ENCODE assay signal across 18 cellular contexts in genomic region chr17:10088444-10088843, GRCh38.
DNase-seq lines count a peak whose midpoint lies in the region; ATAC-seq, FAIRE-seq and TF ChIP-seq lines count a peak whose summit lies in the region.
"Had no signal": no experiment of that assay in that cellular context is flagged by ENCODE, and none has a peak within 500 bp of the region (broad histone marks: within the 10 kb centered on the region; RNA-seq: fewer than 3 reads in every experiment).

No MANE protein-coding gene starts in this region.

- H3K4me1 Mint-ChIP-seq in neural crest cell = peaks cover 21% of the 10 kb centered on the region
- H3K4me1 Mint-ChIP-seq in stimulated activated naive B cell treated with anti-CD40 and anti-IgM and Interleukin-4, amounts not matched to agents 10 μg/mL and 1 μg/mL and 100 μg/mL, for 72 hours = peaks cover 24 to 35% of the 10 kb centered on the region in 2 donors
- H3K4me1 Mint-ChIP-seq: CD4-positive, alpha-beta memory T cell had no signal

- no peak overlapping the region for H3K4me2 ChIP-seq in A549
- H3K4me2 ChIP-seq: PC-9 had no signal

- TF ChIP-seq EP300 in A549 (IDR thresholded peaks at IDR 0.05) (no peak), esophagus muscularis mucosa (IDR thresholded peaks at IDR 0.05) (no peak)

- H3K4me1 ChIP-seq in A549 (peaks cover 10% of the 10 kb centered on the region), HEK293 (ENCODE audit: control insufficient read depth, insufficient read depth, low read length) (peaks cover 5% of the 10 kb centered on the region; the same call in 1 of the 2 replicates), esophagus muscularis mucosa (peaks cover 34 to 68% (median 60%) of the 10 kb centered on the region in 4 donors)

- peaks cover 5% of the 10 kb centered on the region for H3K36me3 Mint-ChIP-seq in neural crest cell (ENCODE audit: low read depth)
- peaks cover 5 to 6% of the 10 kb centered on the region in 2 donors for H3K36me3 Mint-ChIP-seq in stimulated activated naive B cell treated with anti-CD40 and anti-IgM and Interleukin-4, amounts not matched to agents 10 μg/mL and 1 μg/mL and 100 μg/mL, for 72 hours
- H3K36me3 Mint-ChIP-seq: CD4-positive, alpha-beta memory T cell had no signal

- H3K9me3 ChIP-seq in A549 (peaks cover 9% of the 10 kb centered on the region; the same call in 2 of the 3 replicates), HEK293 (ENCODE audit: control insufficient read depth, insufficient read depth, low read depth, low read length) (no peaks in the 10 kb centered on the region), esophagus muscularis mucosa (peaks cover 0 to 12% (median 8%) of the 10 kb centered on the region in 4 donors)

- TF ChIP-seq CTCF in A549 (IDR thresholded peaks at IDR 0.05) (no peak), HEK293 (tag by site-specific recombination; IDR thresholded peaks at IDR 0.05) (no peak), esophagus muscularis mucosa (IDR thresholded peaks at IDR 0.05) (no peak), neural crest cell (conservative IDR thresholded peaks at IDR 0.05) (no peak)

- no peak for FAIRE-seq in A549 (lab: Jason Lieb, UNC)
- FAIRE-seq: GM19239, H54 had no signal

- CTCF ChIA-PET in A549 (lab: Yijun Ruan, JAX) = interaction anchor here (0.8 to 1.1 kb wide), 3 partner anchors 27 to 360 kb away, joined by 3 read pairs; no protein-coding TSS in a partner anchor
- CTCF ChIA-PET in HEK293 (lab: Yijun Ruan, JAX) = no interaction called here

- peak overlapping the region; percentile 87 for H3K27ac Mint-ChIP-seq in neural crest cell (ENCODE audit: unreplicated experiment)
- no peak overlapping the region for H3K27ac Mint-ChIP-seq in stimulated activated naive B cell treated with anti-CD40 and anti-IgM and Interleukin-4, amounts not matched to agents 10 μg/mL and 1 μg/mL and 100 μg/mL, for 72 hours
- H3K27ac Mint-ChIP-seq: B cell; CD4-positive, alpha-beta memory T cell had no signal

- no peaks in the 10 kb centered on the region for H3K27me3 ChIP-seq in esophagus muscularis mucosa

- no peaks in the 10 kb centered on the region for H3K27me3 Mint-ChIP-seq in neural crest cell (ENCODE audit: low read depth)
- no peaks in the 10 kb centered on the region for H3K27me3 Mint-ChIP-seq in stimulated activated naive B cell treated with anti-CD40 and anti-IgM and Interleukin-4, amounts not matched to agents 10 μg/mL and 1 μg/mL and 100 μg/mL, for 72 hours
- H3K27me3 Mint-ChIP-seq: CD4-positive, alpha-beta memory T cell had no signal

- WGBS in A549 (ENCODE audit: missing lambda C conversion rate) = 29% methylated on average over 6 of the region's 6 CpGs
- 49% methylated on average over 6 of the region's 6 CpGs for WGBS in esophagus muscularis mucosa

- H3K4me3 ChIP-seq in A549 (no peak overlapping the region), HEK293 (ENCODE audit: low read depth, low read length) (no peak overlapping the region), esophagus muscularis mucosa (no peak overlapping the region)
- H3K4me3 ChIP-seq: PC-9 had no signal

- no peak for ATAC-seq in A549
- no peak for ATAC-seq in stimulated activated naive B cell treated with anti-CD40 and anti-IgM and Interleukin-4, amounts not matched to agents 10 μg/mL and 1 μg/mL and 100 μg/mL, for 72 hours (replicated peaks)

- peaks cover 2% of the 10 kb centered on the region for H3K9me3 Mint-ChIP-seq in neural crest cell
- peaks cover 5 to 8% of the 10 kb centered on the region in 2 donors for H3K9me3 Mint-ChIP-seq in stimulated activated naive B cell treated with anti-CD40 and anti-IgM and Interleukin-4, amounts not matched to agents 10 μg/mL and 1 μg/mL and 100 μg/mL, for 72 hours

- H3K36me3 ChIP-seq in HEK293 (ENCODE audit: control insufficient read depth in 2 of 2, insufficient read depth in 1 of 2, low read length in 2 of 2) (no peaks in the 10 kb centered on the region), esophagus muscularis mucosa (no peaks in the 10 kb centered on the region)

- H3K27ac ChIP-seq in A549 = no peak overlapping the region
- H3K27ac ChIP-seq in HEK293 (ENCODE audit: extremely low read depth, low read depth, low read length) = no peak overlapping the region
- peak overlapping the region; percentile 34 to 58 (median 46) for H3K27ac ChIP-seq in esophagus muscularis mucosa (replicated peaks in 1 of 4)
- H3K27ac ChIP-seq: PC-9 had no signal

- intact Hi-C loops in esophagus muscularis mucosa (cut with DNase I) = loop anchor here (10.0 kb wide), 1 partner anchor 116 kb away; no protein-coding TSS in a partner anchor

- POLR2A ChIA-PET in A549 (lab: Yijun Ruan, JAX) = no interaction called here
- POLR2A ChIA-PET in HEK293 (lab: Yijun Ruan, JAX) = no interaction called here

- no peak for TF ChIP-seq RAD21 in A549 (conservative IDR thresholded peaks at IDR 0.05 in 1 of 2, IDR thresholded peaks at IDR 0.05 in 1 of 2)

- H3K4me3 Mint-ChIP-seq in neural crest cell = no peak overlapping the region
- H3K4me3 Mint-ChIP-seq in stimulated activated naive B cell treated with anti-CD40 and anti-IgM and Interleukin-4, amounts not matched to agents 10 μg/mL and 1 μg/mL and 100 μg/mL, for 72 hours = no peak overlapping the region
- H3K4me3 Mint-ChIP-seq: B cell; CD4-positive, alpha-beta memory T cell had no signal

- no peak for TF ChIP-seq POLR2A in A549 (IDR thresholded peaks at IDR 0.05; ENCODE audit: low read length)
- no peak for TF ChIP-seq POLR2A in esophagus muscularis mucosa (IDR thresholded peaks at IDR 0.05; ENCODE audit: low read depth)

- DNase-seq in A549 (ENCODE audit: low read depth in 1 of 2, low spot score in 1 of 2) (no peak), esophagus muscularis mucosa (ENCODE audit: extremely low spot score) (no peak), neural crest cell (ENCODE audit: low read depth, low spot score) (no peak), NCI-H226 (no peak), EL (no peak)
- no peak for DNase-seq in stimulated activated naive B cell treated with anti-CD40 and anti-IgM and Interleukin-4, amounts not matched to agents 10 μg/mL and 1 μg/mL and 100 μg/mL, for 72 hours
- DNase-seq: Calu3; CD4-positive, alpha-beta memory T cell; DMS53; NCI-H1417; NCI-H1930; NCI-H446; NCI-H69; PC-9 had no signal

TF ChIP-seq in A549, 52 proteins besides CTCF, POLR2A, EP300 and RAD21:
- peak; percentile 74 for TF ChIP-seq MAFK (IDR thresholded peaks at IDR 0.05; ENCODE audit: partially characterized antibody)
- no peak for TF ChIP-seq ELK1 (IDR thresholded peaks at IDR 0.05; ENCODE audit: low read depth, low read length)

TF ChIP-seq in HEK293, 187 proteins besides CTCF, POLR2A, EP300 and RAD21 (continues in another document):
- TF ChIP-seq HOXD13 (CRISPR knock-in tag; IDR thresholded peaks at IDR 0.05; ENCODE audit: borderline replicate concordance) (0 out of 2 replicates have a peak, but pooled peaks have one; percentile 54), FEZF1 (tag by site-specific recombination; IDR thresholded peaks at IDR 0.05) (peak; percentile 14; the same call in 1 of the 2 replicates), PRDM4 (tag by site-specific recombination; IDR thresholded peaks at IDR 0.05) (0 out of 2 replicates have a peak, but pooled peaks have one; percentile 13), ZNF585B (tag by site-specific recombination; IDR thresholded peaks at IDR 0.05) (no peak), SP7 (tag by site-specific recombination; IDR thresholded peaks at IDR 0.05) (peak; percentile 87), ZNF449 (tag by site-specific recombination; IDR thresholded peaks at IDR 0.05) (no peak), GLIS1 (tag by site-specific recombination; IDR thresholded peaks at IDR 0.05) (peak; percentile 47; the same call in 1 of the 2 replicates), MEIS1 (CRISPR knock-in tag; IDR thresholded peaks at IDR 0.05; ENCODE audit: borderline replicate concordance) (peak; percentile 64; the same call in 1 of the 2 replicates)

Comparison
In these comparisons a context has a peak if more than half of its experiments do, and no peak if none do; other contexts are left out.
1. H3K27ac ChIP-seq: peak in esophagus muscularis mucosa (4 of 4); none in A549 (0 of 2) and HEK293 (single experiment).